In the genomic region with DNA sequence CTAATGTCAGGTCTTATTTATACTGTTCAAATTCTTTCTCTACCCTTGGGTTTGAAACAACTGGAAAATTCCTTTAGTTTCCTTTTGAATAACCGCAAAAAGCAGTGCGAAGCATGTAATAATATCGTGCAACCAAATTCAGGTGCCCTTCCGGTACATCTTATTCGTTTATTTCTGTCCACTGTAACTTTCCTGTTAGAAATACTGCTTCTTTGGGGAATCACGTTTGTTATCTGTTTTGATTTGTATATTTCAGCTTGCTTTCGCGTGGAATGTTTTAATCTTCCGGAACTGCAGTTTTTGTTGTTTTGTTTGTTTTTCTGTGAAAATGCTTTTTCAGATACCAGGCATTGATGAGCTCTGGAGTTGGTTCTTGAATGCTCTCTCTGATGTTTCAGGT, we compare ENCODE assay signal across 8 cellular contexts. TPM values are rescaled to one million over a fixed set of nuclear protein-coding genes. Genes with fewer than 3 reads are reported as not detected.
DNase-seq lines count a peak whose midpoint lies in the region; ATAC-seq and TF ChIP-seq lines count a peak whose summit lies in the region.

No MANE protein-coding gene starts in this region.

- no peaks in the 10 kb centered on the region for H3K27me3 Mint-ChIP-seq in effector memory CD8-positive, alpha-beta T cell
- H3K27me3 Mint-ChIP-seq in osteocyte (ENCODE audit: unreplicated experiment) = no peaks in the 10 kb centered on the region

- DNase-seq in ELR (ENCODE audit: low read depth) = peak; percentile 28
- no peak for DNase-seq in NT2/D1 (ENCODE audit: low read depth, low spot score)
- DNase-seq in effector memory CD8-positive, alpha-beta T cell = no peak
- DNase-seq in osteocyte (ENCODE audit: extremely low spot score, unreplicated experiment) = no peak
- DNase-seq in NOMO-1 (lab: John Stamatoyannopoulos, UW; ENCODE audit: unreplicated experiment in 2 of 2) = no peak
- DNase-seq in substantia nigra (lab: John Stamatoyannopoulos, UW) = no peak
- no peak for DNase-seq in caudate nucleus (lab: John Stamatoyannopoulos, UW)

- H3K27ac ChIP-seq in substantia nigra (ENCODE audit: low read depth, low read length, poor library complexity, severe bottlenecking) (no peak overlapping the region), caudate nucleus (ENCODE audit: low read depth, low read length) (no peak overlapping the region)

- no peak for ATAC-seq in effector memory CD8-positive, alpha-beta T cell (replicated peaks)
- ATAC-seq in HG03432 (IDR thresholded peaks at IDR 0.05; ENCODE audit: unreplicated experiment) = no peak

- H3K9ac ChIP-seq in NT2/D1 (ENCODE audit: insufficient read length, low read depth) = peak overlapping the region; percentile 32

- no peaks in the 10 kb centered on the region for H3K27me3 ChIP-seq in NT2/D1 (ENCODE audit: insufficient read depth, insufficient read length)

- H3K36me3 Mint-ChIP-seq in effector memory CD8-positive, alpha-beta T cell (ENCODE audit: insufficient read depth) = peaks cover 14% of the 10 kb centered on the region
- H3K36me3 Mint-ChIP-seq in osteocyte (ENCODE audit: unreplicated experiment) = peaks cover 4% of the 10 kb centered on the region

- no peaks in the 10 kb centered on the region for H3K9me3 Mint-ChIP-seq in effector memory CD8-positive, alpha-beta T cell
- H3K9me3 Mint-ChIP-seq in osteocyte (ENCODE audit: unreplicated experiment) = no peaks in the 10 kb centered on the region

- H3K27ac Mint-ChIP-seq in effector memory CD8-positive, alpha-beta T cell = peak overlapping the region; percentile 95 to 99
- peak overlapping the region; percentile 95 for H3K27ac Mint-ChIP-seq in osteocyte (ENCODE audit: unreplicated experiment)

- H3K36me3 ChIP-seq in NT2/D1 (ENCODE audit: insufficient read depth, insufficient read length, low read length) = peaks cover 5% of the 10 kb centered on the region

- peak overlapping the region; percentile 51 for H3K4me3 ChIP-seq in NT2/D1 (ENCODE audit: insufficient read length, low read depth)

- H3K4me1 ChIP-seq in NT2/D1 (ENCODE audit: insufficient read depth, insufficient read length) = no peaks in the 10 kb centered on the region

- TF ChIP-seq CTCF in osteocyte (IDR thresholded peaks at IDR 0.05) = no peak

- H3K4me3 Mint-ChIP-seq in effector memory CD8-positive, alpha-beta T cell = peak overlapping the region; percentile 94 to 99
- H3K4me3 Mint-ChIP-seq in osteocyte (ENCODE audit: unreplicated experiment) = peak overlapping the region; percentile 89

- H3K4me1 Mint-ChIP-seq in effector memory CD8-positive, alpha-beta T cell (ENCODE audit: low read depth in 2 of 2) = peaks cover 3 to 7% of the 10 kb centered on the region in 2 donors
- peaks cover 14% of the 10 kb centered on the region for H3K4me1 Mint-ChIP-seq in osteocyte (ENCODE audit: unreplicated experiment)

- H3K9me3 ChIP-seq in NT2/D1 (ENCODE audit: insufficient read depth, low read length) = no peaks in the 10 kb centered on the region

RNA-seq across cellular contexts. Expression of a gene that starts 1.2 kb away (rescaled TPM):
- 36.2 and 38.9 TPM in 2 replicates for total RNA-seq in osteocyte
